Comparison of ENCODE assay signal across 1 cellular context in the genomic region with DNA sequence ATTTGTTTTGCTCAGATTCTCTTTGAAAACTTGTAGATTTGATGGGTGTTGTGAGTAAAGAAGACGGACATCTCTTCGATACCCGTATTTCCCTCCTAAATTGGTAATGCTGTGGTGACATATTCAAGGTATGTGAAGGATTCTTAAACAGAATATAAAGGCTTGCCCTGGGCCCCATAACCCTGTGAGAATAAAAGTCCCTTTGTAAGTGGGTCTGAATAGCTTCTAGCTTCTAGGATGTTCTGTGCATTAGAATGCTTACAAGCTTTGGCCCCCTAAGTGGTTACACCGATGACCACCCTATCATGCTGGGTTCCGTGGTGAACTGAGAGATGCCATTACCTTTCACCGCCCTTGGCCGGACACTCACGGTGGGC.
A peak's percentile ranks its signal among the peaks of the same experiment; 100 is the strongest.
TF ChIP-seq lines count a peak whose summit lies in the region.

No MANE protein-coding gene starts in this region.

TF ChIP-seq in HepG2, 621 proteins besides CTCF, POLR2A, EP300 and RAD21 (continued from another document):
- TF ChIP-seq PRDM15 (CRISPR knock-in tag; IDR thresholded peaks at IDR 0.05) (0 out of 2 replicates have a peak, but pooled peaks have one; percentile 11), CEBPB (IDR thresholded peaks at IDR 0.05; ENCODE audit: borderline replicate concordance, low read depth, low read length) (no peak), ZNF816 (CRISPR knock-in tag; IDR thresholded peaks at IDR 0.05; ENCODE audit: borderline replicate concordance) (0 out of 2 replicates have a peak, but pooled peaks have one; percentile 5), ISL2 (CRISPR knock-in tag; IDR thresholded peaks at IDR 0.05) (0 out of 2 replicates have a peak, but pooled peaks have one; percentile 7)
- TF ChIP-seq, protein P1, sequence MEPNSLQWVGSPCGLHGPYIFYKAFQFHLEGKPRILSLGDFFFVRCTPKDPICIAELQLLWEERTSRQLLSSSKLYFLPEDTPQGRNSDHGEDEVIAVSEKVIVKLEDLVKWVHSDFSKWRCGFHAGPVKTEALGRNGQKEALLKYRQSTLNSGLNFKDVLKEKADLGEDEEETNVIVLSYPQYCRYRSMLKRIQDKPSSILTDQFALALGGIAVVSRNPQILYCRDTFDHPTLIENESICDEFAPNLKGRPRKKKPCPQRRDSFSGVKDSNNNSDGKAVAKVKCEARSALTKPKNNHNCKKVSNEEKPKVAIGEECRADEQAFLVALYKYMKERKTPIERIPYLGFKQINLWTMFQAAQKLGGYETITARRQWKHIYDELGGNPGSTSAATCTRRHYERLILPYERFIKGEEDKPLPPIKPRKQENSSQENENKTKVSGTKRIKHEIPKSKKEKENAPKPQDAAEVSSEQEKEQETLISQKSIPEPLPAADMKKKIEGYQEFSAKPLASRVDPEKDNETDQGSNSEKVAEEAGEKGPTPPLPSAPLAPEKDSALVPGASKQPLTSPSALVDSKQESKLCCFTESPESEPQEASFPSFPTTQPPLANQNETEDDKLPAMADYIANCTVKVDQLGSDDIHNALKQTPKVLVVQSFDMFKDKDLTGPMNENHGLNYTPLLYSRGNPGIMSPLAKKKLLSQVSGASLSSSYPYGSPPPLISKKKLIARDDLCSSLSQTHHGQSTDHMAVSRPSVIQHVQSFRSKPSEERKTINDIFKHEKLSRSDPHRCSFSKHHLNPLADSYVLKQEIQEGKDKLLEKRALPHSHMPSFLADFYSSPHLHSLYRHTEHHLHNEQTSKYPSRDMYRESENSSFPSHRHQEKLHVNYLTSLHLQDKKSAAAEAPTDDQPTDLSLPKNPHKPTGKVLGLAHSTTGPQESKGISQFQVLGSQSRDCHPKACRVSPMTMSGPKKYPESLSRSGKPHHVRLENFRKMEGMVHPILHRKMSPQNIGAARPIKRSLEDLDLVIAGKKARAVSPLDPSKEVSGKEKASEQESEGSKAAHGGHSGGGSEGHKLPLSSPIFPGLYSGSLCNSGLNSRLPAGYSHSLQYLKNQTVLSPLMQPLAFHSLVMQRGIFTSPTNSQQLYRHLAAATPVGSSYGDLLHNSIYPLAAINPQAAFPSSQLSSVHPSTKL (CRISPR knock-in tag; IDR thresholded peaks at IDR 0.05): no peak
- TF ChIP-seq, protein P2, sequence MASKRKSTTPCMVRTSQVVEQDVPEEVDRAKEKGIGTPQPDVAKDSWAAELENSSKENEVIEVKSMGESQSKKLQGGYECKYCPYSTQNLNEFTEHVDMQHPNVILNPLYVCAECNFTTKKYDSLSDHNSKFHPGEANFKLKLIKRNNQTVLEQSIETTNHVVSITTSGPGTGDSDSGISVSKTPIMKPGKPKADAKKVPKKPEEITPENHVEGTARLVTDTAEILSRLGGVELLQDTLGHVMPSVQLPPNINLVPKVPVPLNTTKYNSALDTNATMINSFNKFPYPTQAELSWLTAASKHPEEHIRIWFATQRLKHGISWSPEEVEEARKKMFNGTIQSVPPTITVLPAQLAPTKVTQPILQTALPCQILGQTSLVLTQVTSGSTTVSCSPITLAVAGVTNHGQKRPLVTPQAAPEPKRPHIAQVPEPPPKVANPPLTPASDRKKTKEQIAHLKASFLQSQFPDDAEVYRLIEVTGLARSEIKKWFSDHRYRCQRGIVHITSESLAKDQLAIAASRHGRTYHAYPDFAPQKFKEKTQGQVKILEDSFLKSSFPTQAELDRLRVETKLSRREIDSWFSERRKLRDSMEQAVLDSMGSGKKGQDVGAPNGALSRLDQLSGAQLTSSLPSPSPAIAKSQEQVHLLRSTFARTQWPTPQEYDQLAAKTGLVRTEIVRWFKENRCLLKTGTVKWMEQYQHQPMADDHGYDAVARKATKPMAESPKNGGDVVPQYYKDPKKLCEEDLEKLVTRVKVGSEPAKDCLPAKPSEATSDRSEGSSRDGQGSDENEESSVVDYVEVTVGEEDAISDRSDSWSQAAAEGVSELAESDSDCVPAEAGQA (IDR thresholded peaks at IDR 0.05; ENCODE audit: low read depth): no peak
- TF ChIP-seq, protein P2 (CRISPR knock-in tag; IDR thresholded peaks at IDR 0.05; ENCODE audit: borderline replicate concordance): 0 out of 2 replicates have a peak, but pooled peaks have one; percentile 3
